Comparison of ENCODE assay signal across 8 cellular contexts in the genomic region with DNA sequence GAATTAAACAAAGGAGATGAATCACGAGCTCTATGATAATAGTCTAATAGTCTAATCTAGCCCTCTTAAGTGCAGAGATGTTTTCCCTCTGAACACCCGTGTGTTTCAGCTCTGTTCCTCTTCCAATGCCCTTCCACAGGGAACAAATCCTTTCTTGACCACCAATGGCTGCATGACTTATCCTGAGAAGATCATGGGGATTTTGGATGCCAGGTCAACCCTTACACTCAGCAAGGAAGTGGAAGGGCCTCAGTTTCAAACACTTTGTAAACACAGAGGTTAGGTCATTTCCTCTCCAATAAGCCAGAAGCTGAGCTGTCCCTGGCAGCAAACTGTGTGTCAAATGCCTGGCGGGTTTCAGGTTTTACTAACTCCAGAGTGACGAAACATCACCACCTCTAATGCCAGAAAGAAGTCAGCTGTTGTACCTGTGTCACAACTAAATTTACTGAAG.
DNase-seq lines count a peak whose midpoint lies in the region; ATAC-seq lines count a peak whose summit lies in the region.

No MANE protein-coding gene starts in this region.

- H3K4me1 Mint-ChIP-seq in activated naive CD8-positive, alpha-beta T cell treated with anti-CD3 and anti-CD28 coated beads, Interleukin-2, amount 50 U/mL, for 24 hours: peaks cover 6% of the 10 kb centered on the region

- H3K36me3 ChIP-seq in thymus (ENCODE audit: control insufficient read depth, insufficient read depth): no peaks in the 10 kb centered on the region

- no peaks in the 10 kb centered on the region for H3K27me3 ChIP-seq in thymus (ENCODE audit: control insufficient read depth, insufficient read depth)

- no peaks in the 10 kb centered on the region for H3K9me3 Mint-ChIP-seq in activated naive CD8-positive, alpha-beta T cell treated with anti-CD3 and anti-CD28 coated beads, Interleukin-2, amount 50 U/mL, for 24 hours

- peak overlapping the region; percentile 26 for H3K27ac Mint-ChIP-seq in activated naive CD8-positive, alpha-beta T cell treated with anti-CD3 and anti-CD28 coated beads, Interleukin-2, amount 50 U/mL, for 24 hours

- WGBS in thymus: 84% methylated on average over 4 of the region's 4 CpGs

- H3K4me1 ChIP-seq in thymus (ENCODE audit: control insufficient read depth, insufficient read depth, low read length): no peaks in the 10 kb centered on the region

- DNase-seq in 8988T: peak; percentile 15
- no peak for DNase-seq in activated naive CD8-positive, alpha-beta T cell treated with anti-CD3 and anti-CD28 coated beads, Interleukin-2, amount 50 U/mL, for 24 hours
- peak; percentile 42 for DNase-seq in hepatic stellate cell (ENCODE audit: low spot score)
- no peak for DNase-seq in foreskin melanocyte
- no peak for DNase-seq in NCI-H2107 treated with DMSO at 0.1 percent for 48 hours (lab: John Stamatoyannopoulos, UW; ENCODE audit: unreplicated experiment)

- H3K27ac ChIP-seq in thymus (ENCODE audit: low read depth): peak overlapping the region; percentile 46

- no peaks in the 10 kb centered on the region for H3K9me3 ChIP-seq in thymus (ENCODE audit: control insufficient read depth)

- H3K4me3 Mint-ChIP-seq in activated naive CD8-positive, alpha-beta T cell treated with anti-CD3 and anti-CD28 coated beads, Interleukin-2, amount 50 U/mL, for 24 hours: no peak overlapping the region

- H3K4me3 ChIP-seq in thymus (ENCODE audit: low read length): no peak overlapping the region

- ATAC-seq in HG02678 (IDR thresholded peaks at IDR 0.05; ENCODE audit: unreplicated experiment) (peak; percentile 58), GM21381 (IDR thresholded peaks at IDR 0.05; ENCODE audit: unreplicated experiment) (no peak)
- peak; percentile 33 for ATAC-seq in activated naive CD8-positive, alpha-beta T cell treated with anti-CD3 and anti-CD28 coated beads, Interleukin-2, amount 50 U/mL, for 24 hours

- H3K27me3 Mint-ChIP-seq in activated naive CD8-positive, alpha-beta T cell treated with anti-CD3 and anti-CD28 coated beads, Interleukin-2, amount 50 U/mL, for 24 hours: no peaks in the 10 kb centered on the region

- H3K36me3 Mint-ChIP-seq in activated naive CD8-positive, alpha-beta T cell treated with anti-CD3 and anti-CD28 coated beads, Interleukin-2, amount 50 U/mL, for 24 hours (ENCODE audit: low read depth): no peaks in the 10 kb centered on the region

Comparison
In these comparisons a context has a peak if more than half of its experiments do, and no peak if none do; other contexts are left out.
1. DNase-seq: peak in 8988T (single experiment) and hepatic stellate cell (single experiment); none in activated naive CD8-positive, alpha-beta T cell treated with anti-CD3 and anti-CD28 coated beads, Interleukin-2, amount 50 U/mL, for 24 hours (single experiment), foreskin melanocyte (single experiment) and NCI-H2107 treated with DMSO at 0.1 percent for 48 hours (single experiment).